ENCODE assay signal across 3 cellular contexts in genomic region chr5:146645382-146645781, GRCh38.
TF ChIP-seq lines count a peak whose summit lies in the region.

No MANE protein-coding gene starts in this region.

TF ChIP-seq in HCT116, 20 proteins besides CTCF, POLR2A, EP300 and RAD21:
- TF ChIP-seq ZNF274 (IDR thresholded peaks at IDR 0.05; ENCODE audit: low read depth, low read length): no peak
- peak; percentile 58 for TF ChIP-seq REST (IDR thresholded peaks at IDR 0.05; ENCODE audit: low read depth)

TF ChIP-seq in K562, 482 proteins besides CTCF, POLR2A, EP300 and RAD21:
- TF ChIP-seq CHD4 (IDR thresholded peaks at IDR 0.05; ENCODE audit: insufficient read depth, insufficient replicate concordance, low read depth, low read length, poor library complexity, severe bottlenecking) (no peak), POLR2G (IDR thresholded peaks at IDR 0.05; ENCODE audit: low read depth, low read length) (no peak), EHMT2 (IDR thresholded peaks at IDR 0.05) (peak; percentile 64), ZNF263 (CRISPR knock-in tag; IDR thresholded peaks at IDR 0.05; ENCODE audit: borderline replicate concordance) (no peak), ZFP30 (CRISPR knock-in tag; IDR thresholded peaks at IDR 0.05; ENCODE audit: borderline replicate concordance) (no peak), ZNF311 (CRISPR knock-in tag; IDR thresholded peaks at IDR 0.05) (no peak), HDAC1 (IDR thresholded peaks at IDR 0.05) (no peak)

TF ChIP-seq in HepG2, 621 proteins besides CTCF, POLR2A, EP300 and RAD21:
- TF ChIP-seq MIER2 (CRISPR knock-in tag; IDR thresholded peaks at IDR 0.05) (0 out of 2 replicates have a peak, but pooled peaks have one; percentile 51), CHCHD3 (CRISPR knock-in tag; IDR thresholded peaks at IDR 0.05) (no peak), REST (IDR thresholded peaks at IDR 0.05; ENCODE audit: borderline replicate concordance in 1 of 2, low read depth in 1 of 2, low read length in 2 of 2) (peak; percentile 24 to 89)
